ENCODE assay signal across 34 cellular contexts in genomic region chr10:130510755-130511154, GRCh38.
"Had no signal": no experiment of that assay in that cellular context is flagged by ENCODE, and none has a peak within 500 bp of the region (broad histone marks: within the 10 kb centered on the region; RNA-seq: fewer than 3 reads in every experiment).

No MANE protein-coding gene starts in this region.

- H3K4me3 Mint-ChIP-seq: activated B cell treated with CpG ODN at 0.5 μM for 24 hours; activated CD4-positive, alpha-beta memory T cell treated with anti-CD3 and anti-CD28 coated beads for 36 hours; activated CD4-positive, alpha-beta T cell treated with anti-CD3 and anti-CD28 coated beads, Interleukin-2, amount 10 ng/mL, durations not matched to agents 24 days and 14 days; activated CD8-positive, alpha-beta T cell treated with anti-CD3 and anti-CD28 coated beads for 36 hours; activated naive CD4-positive, alpha-beta T cell treated with anti-CD3 and anti-CD28 coated beads for 36 hours; activated naive CD8-positive, alpha-beta T cell treated with anti-CD3 and anti-CD28 coated beads for 36 hours; activated T-cell treated with anti-CD3 and anti-CD28 coated beads, Interleukin-2, amount 50 U/mL, for 4 hours; activated T-cell treated with anti-CD3 and anti-CD28 coated beads, Interleukin-2, amount 50 U/mL, for 72 hours; activated T-helper 1 cell treated with anti-CD3 and anti-CD28 coated beads, Interleukin-12 subunit alpha, Interleukin-12 subunit beta, Interleukin-2, Interleukin-4 antibody, amounts not matched to agents 30 ng/mL and 10 ng/mL and 1 ng/mL, durations not matched to agents 14 hours and 24 hours and 36 hours; activated T-helper 17 cell treated with anti-CD3 and anti-CD28 coated beads, Interleukin-2, amount 50 U/mL, for 72 hours; T-helper 1 cell treated with Interleukin-12 subunit alpha and Interleukin-12 subunit beta and Interleukin-4 antibody, amounts not matched to agents 30 μg/mL and 1 μg/mL, for 36 hours; T-helper 2 cell treated with Interferon-gamma antibody and Interleukin-4, amounts not matched to agents 5 μg/mL and 100 μg/mL, for 36 hours had no signal

- H3K9me3 ChIP-seq: adrenal gland, body of pancreas, breast epithelium had no signal

- ATAC-seq: activated CD8-positive, alpha-beta T cell treated with anti-CD3 and anti-CD28 coated beads for 36 hours; activated naive CD4-positive, alpha-beta T cell treated with anti-CD3 and anti-CD28 coated beads, Interleukin-2, amount 50 U/mL, for 72 hours; activated T-cell treated with anti-CD3 and anti-CD28 coated beads, Interleukin-2, amount 50 U/mL, for 4 hours; activated T-cell treated with anti-CD3 and anti-CD28 coated beads, Interleukin-2, amount 50 U/mL, for 72 hours; activated T-helper 17 cell treated with anti-CD3 and anti-CD28 coated beads, Interleukin-2, amount 50 U/mL, for 72 hours; body of pancreas had no signal

- H3K27me3 ChIP-seq: body of pancreas, brain microvascular endothelial cell had no signal

- H3K9me3 Mint-ChIP-seq: activated B cell treated with CpG ODN at 0.5 μM for 24 hours; activated CD4-positive, alpha-beta memory T cell treated with anti-CD3 and anti-CD28 coated beads for 36 hours; activated CD4-positive, alpha-beta T cell treated with anti-CD3 and anti-CD28 coated beads, Interleukin-2, amount 10 ng/mL, durations not matched to agents 24 days and 14 days; activated CD8-positive, alpha-beta T cell treated with anti-CD3 and anti-CD28 coated beads for 36 hours; activated naive CD4-positive, alpha-beta T cell treated with anti-CD3 and anti-CD28 coated beads for 36 hours; activated naive CD4-positive, alpha-beta T cell treated with anti-CD3 and anti-CD28 coated beads, Interleukin-2, amount 50 U/mL, for 72 hours; activated naive CD8-positive, alpha-beta T cell treated with anti-CD3 and anti-CD28 coated beads for 36 hours; activated T-cell treated with anti-CD3 and anti-CD28 coated beads, Interleukin-2, amount 50 U/mL, for 4 hours; activated T-helper 1 cell treated with anti-CD3 and anti-CD28 coated beads, Interleukin-12 subunit alpha, Interleukin-12 subunit beta, Interleukin-2, Interleukin-4 antibody, amounts not matched to agents 30 ng/mL and 10 ng/mL and 1 ng/mL, durations not matched to agents 14 hours and 24 hours and 36 hours; T-helper 1 cell treated with Interleukin-12 subunit alpha and Interleukin-12 subunit beta and Interleukin-4 antibody, amounts not matched to agents 30 μg/mL and 1 μg/mL, for 36 hours; T-helper 2 cell treated with Interferon-gamma antibody and Interleukin-4, amounts not matched to agents 5 μg/mL and 100 μg/mL, for 36 hours had no signal

- H3K27ac ChIP-seq: adrenal gland, body of pancreas, brain microvascular endothelial cell, breast epithelium, VCaP had no signal

- DNase-seq: activated B cell treated with CpG ODN at 0.5 μM for 24 hours; activated CD4-positive, alpha-beta memory T cell treated with anti-CD3 and anti-CD28 coated beads for 36 hours; activated CD4-positive, alpha-beta T cell treated with anti-CD3 and anti-CD28 coated beads for 4 hours; activated CD4-positive, alpha-beta T cell treated with anti-CD3 and anti-CD28 coated beads, Interleukin-2, amount 10 ng/mL, durations not matched to agents 24 days and 14 days; activated CD4-positive, alpha-beta T cell treated with anti-CD3 and anti-CD28 coated beads, Interleukin-2, amount 50 U/mL, for 1 hour; activated CD4-positive, alpha-beta T cell treated with anti-CD3 and anti-CD28 coated beads, Interleukin-2, amount 50 U/mL, for 4 hours; activated CD4-positive, CD25-positive, alpha-beta regulatory T cell treated with anti-CD3 and anti-CD28 coated beads, Interleukin-2, amount 50 U/mL, for 72 hours; activated CD8-positive, alpha-beta memory T cell treated with anti-CD3 and anti-CD28 coated beads, Interleukin-2, amount 50 U/mL, for 4 hours; activated CD8-positive, alpha-beta T cell treated with anti-CD3 and anti-CD28 coated beads for 36 hours; activated effector memory CD4-positive, alpha-beta T cell treated with anti-CD3 and anti-CD28 coated beads, Interleukin-2, amount 50 U/mL, for 16 hours; activated gamma-delta T cell treated with Interleukin-2 at 50 U/mL for 16 hours; activated naive CD4-positive, alpha-beta T cell; activated naive CD4-positive, alpha-beta T cell treated with anti-CD3 and anti-CD28 coated beads for 36 hours; activated naive CD4-positive, alpha-beta T cell treated with anti-CD3 and anti-CD28 coated beads, Interleukin-2, amount 50 U/mL, for 16 hours; activated naive CD8-positive, alpha-beta T cell treated with anti-CD3 and anti-CD28 coated beads for 36 hours; activated T-cell treated with anti-CD3 and anti-CD28 coated beads for 4 hours; activated T-cell treated with anti-CD3 and anti-CD28 coated beads, Interleukin-2, amount 50 U/mL, for 1 hour; activated T-cell treated with anti-CD3 and anti-CD28 coated beads, Interleukin-2, amount 50 U/mL, for 4 hours; activated T-cell treated with anti-CD3 and anti-CD28 coated beads, Interleukin-2, amount 50 U/mL, for 72 hours; adrenal gland; amniotic stem cell; aorta; body of pancreas; brain microvascular endothelial cell; central memory CD4-positive, alpha-beta T cell; T-helper 2 cell; T-helper 9 cell had no signal

- H3K36me3 Mint-ChIP-seq: activated CD4-positive, alpha-beta memory T cell treated with anti-CD3 and anti-CD28 coated beads for 36 hours; activated naive CD4-positive, alpha-beta T cell treated with anti-CD3 and anti-CD28 coated beads, Interleukin-2, amount 50 U/mL, for 72 hours; activated naive CD8-positive, alpha-beta T cell treated with anti-CD3 and anti-CD28 coated beads for 36 hours had no signal

- H3K27me3 Mint-ChIP-seq: activated CD4-positive, alpha-beta T cell treated with anti-CD3 and anti-CD28 coated beads, Interleukin-2, amount 10 ng/mL, durations not matched to agents 24 days and 14 days had no signal

- H3K36me3 ChIP-seq: adrenal gland, brain microvascular endothelial cell, breast epithelium had no signal

- H3K4me1 Mint-ChIP-seq: activated B cell treated with CpG ODN at 0.5 μM for 24 hours; activated CD4-positive, alpha-beta T cell treated with anti-CD3 and anti-CD28 coated beads, Interleukin-2, amount 10 ng/mL, durations not matched to agents 24 days and 14 days; activated naive CD8-positive, alpha-beta T cell treated with anti-CD3 and anti-CD28 coated beads for 36 hours; activated T-helper 17 cell treated with anti-CD3 and anti-CD28 coated beads, Interleukin-2, amount 50 U/mL, for 72 hours had no signal

- H3K4me1 ChIP-seq: adrenal gland, body of pancreas, breast epithelium had no signal

- H3K4me3 ChIP-seq: adrenal gland, body of pancreas, breast epithelium had no signal

- H3K27ac Mint-ChIP-seq: activated B cell treated with CpG ODN at 0.5 μM for 24 hours; activated CD4-positive, alpha-beta memory T cell treated with anti-CD3 and anti-CD28 coated beads for 36 hours; activated CD4-positive, alpha-beta T cell treated with anti-CD3 and anti-CD28 coated beads, Interleukin-2, amount 10 ng/mL, durations not matched to agents 24 days and 14 days; activated CD8-positive, alpha-beta T cell treated with anti-CD3 and anti-CD28 coated beads for 36 hours; activated naive CD4-positive, alpha-beta T cell treated with anti-CD3 and anti-CD28 coated beads for 36 hours; activated naive CD4-positive, alpha-beta T cell treated with anti-CD3 and anti-CD28 coated beads, Interleukin-2, amount 50 U/mL, for 72 hours; activated naive CD8-positive, alpha-beta T cell treated with anti-CD3 and anti-CD28 coated beads for 36 hours; activated T-cell treated with anti-CD3 and anti-CD28 coated beads, Interleukin-2, amount 50 U/mL, for 72 hours; activated T-helper 1 cell treated with anti-CD3 and anti-CD28 coated beads, Interleukin-12 subunit alpha, Interleukin-12 subunit beta, Interleukin-2, Interleukin-4 antibody, amounts not matched to agents 30 ng/mL and 10 ng/mL and 1 ng/mL, durations not matched to agents 14 hours and 24 hours and 36 hours; activated T-helper 17 cell treated with anti-CD3 and anti-CD28 coated beads, Interleukin-2, amount 50 U/mL, for 72 hours; T-helper 1 cell treated with Interleukin-12 subunit alpha and Interleukin-12 subunit beta and Interleukin-4 antibody, amounts not matched to agents 30 μg/mL and 1 μg/mL, for 36 hours; T-helper 2 cell treated with Interferon-gamma antibody and Interleukin-4, amounts not matched to agents 5 μg/mL and 100 μg/mL, for 36 hours had no signal
